Comparison of ENCODE assay signal across 9 cellular contexts in genomic region chr10:22911889-22912762, GRCh38. TPM values are rescaled to one million over a fixed set of nuclear protein-coding genes. Genes with fewer than 3 reads are reported as not detected.
A peak's percentile ranks its signal among the peaks of the same experiment; 100 is the strongest.
DNase-seq lines count a peak whose midpoint lies in the region; ATAC-seq and TF ChIP-seq lines count a peak whose summit lies in the region.
"Had no signal": no experiment of that assay in that cellular context is flagged by ENCODE, and none has a peak within 500 bp of the region (broad histone marks: within the 10 kb centered on the region; RNA-seq: fewer than 3 reads in every experiment).

No MANE protein-coding gene starts in this region.

- H3K9me3 ChIP-seq in HAP-1 (no peaks in the 10 kb centered on the region), uterus (no peaks in the 10 kb centered on the region)

- DNase-seq in HAP-1 (ENCODE audit: low spot score in 2 of 2) (peak; percentile 85 to 98), NCI-H2171 (lab: John Stamatoyannopoulos, UW) (peak; percentile 42), astrocyte of the cerebellum (ENCODE audit: low read depth) (peak; percentile 16), midbrain (lab: John Stamatoyannopoulos, UW) (peak; percentile 4), 8988T (no peak), uterus (no peak)
- no peak for DNase-seq in stimulated activated CD4-positive, alpha-beta T cell treated with anti-CD3 and anti-CD28 coated beads, Interleukin-2, amount 100 ng/mL, for 48 hours
- DNase-seq: activated CD4-positive, alpha-beta T cell treated with anti-CD3 and anti-CD28 coated beads for 48 hours had no signal

- H3K27ac ChIP-seq in uterus: no peak overlapping the region

- in situ Hi-C loops in HAP-1 (cut with MboI; ENCODE audit: low sequenced_read_pairs) (no loop called here), astrocyte of the cerebellum (cut with HindIII; ENCODE audit: low sequenced_read_pairs) (no loop called here)

- TF ChIP-seq CTCF in astrocyte of the cerebellum (IDR thresholded peaks at IDR 0.05; ENCODE audit: low read depth, low read length, missing control alignments) (no peak), uterus (IDR thresholded peaks at IDR 0.05) (no peak)

- H3K36me3 ChIP-seq in HAP-1 (replicated peaks) (no peaks in the 10 kb centered on the region), uterus (no peaks in the 10 kb centered on the region)

- no peak for ATAC-seq in GM19023 (IDR thresholded peaks at IDR 0.05; ENCODE audit: unreplicated experiment)

- no peak for TF ChIP-seq POLR2A in uterus (IDR thresholded peaks at IDR 0.05)

- intact Hi-C loops in uterus (cut with DNase I; ENCODE audit: low total_unique reads): no loop called here

- H3K4me3 ChIP-seq in HAP-1: no peak overlapping the region
- no peak overlapping the region for H3K4me3 ChIP-seq in astrocyte of the cerebellum (ENCODE audit: low read depth, low read length)
- no peak overlapping the region for H3K4me3 ChIP-seq in uterus

- H3K4me1 ChIP-seq in HAP-1: peaks cover 20% of the 10 kb centered on the region
- H3K4me1 ChIP-seq in uterus: no peaks in the 10 kb centered on the region

- no peaks in the 10 kb centered on the region for H3K27me3 ChIP-seq in HAP-1 (ENCODE audit: low read depth)
- H3K27me3 ChIP-seq in uterus: no peaks in the 10 kb centered on the region

RNA-seq across cellular contexts. Expression of gene ARMC3, which starts 15.7 kb away (rescaled TPM):
- total RNA-seq in uterus: 10 to 100 TPM in 2 of 4 donors, under 1 TPM in 1, not detected in 1; 0.34 to 51.2 (median 16.3) TPM

Comparison
In these comparisons a context has a peak if more than half of its experiments do, and no peak if none do; other contexts are left out.
1. DNase-seq: peak in HAP-1 (2 of 2), NCI-H2171 (single experiment), astrocyte of the cerebellum (single experiment) and midbrain (single experiment); none in stimulated activated CD4-positive, alpha-beta T cell treated with anti-CD3 and anti-CD28 coated beads, Interleukin-2, amount 100 ng/mL, for 48 hours (0 of 2), 8988T (single experiment) and uterus (0 of 2).